ENCODE assay signal across 4 cellular contexts in genomic region chrX:52501362-52501761, GRCh38. TPM values are rescaled to one million over a fixed set of nuclear protein-coding genes. Genes with fewer than 3 reads are reported as not detected.
"Had no signal": no experiment of that assay in that cellular context is flagged by ENCODE, and none has a peak within 500 bp of the region (broad histone marks: within the 10 kb centered on the region; RNA-seq: fewer than 3 reads in every experiment).

No MANE protein-coding gene starts in this region.

RNA-seq across cellular contexts. Expression of gene XAGE1A, which starts 5.8 kb away (rescaled TPM):
- total RNA-seq: HepG2, HT-29, IMR-90 had no signal
- polyA plus RNA-seq: HepG2, IgD-negative memory B cell, IMR-90 had no signal

RNA-seq across cellular contexts. Expression of gene XAGE1B, which starts 15.5 kb away (rescaled TPM):
- total RNA-seq: HepG2, HT-29, IMR-90 had no signal
- polyA plus RNA-seq: HepG2, IgD-negative memory B cell, IMR-90 had no signal
